Comparison of ENCODE assay signal across 8 cellular contexts in the genomic region with DNA sequence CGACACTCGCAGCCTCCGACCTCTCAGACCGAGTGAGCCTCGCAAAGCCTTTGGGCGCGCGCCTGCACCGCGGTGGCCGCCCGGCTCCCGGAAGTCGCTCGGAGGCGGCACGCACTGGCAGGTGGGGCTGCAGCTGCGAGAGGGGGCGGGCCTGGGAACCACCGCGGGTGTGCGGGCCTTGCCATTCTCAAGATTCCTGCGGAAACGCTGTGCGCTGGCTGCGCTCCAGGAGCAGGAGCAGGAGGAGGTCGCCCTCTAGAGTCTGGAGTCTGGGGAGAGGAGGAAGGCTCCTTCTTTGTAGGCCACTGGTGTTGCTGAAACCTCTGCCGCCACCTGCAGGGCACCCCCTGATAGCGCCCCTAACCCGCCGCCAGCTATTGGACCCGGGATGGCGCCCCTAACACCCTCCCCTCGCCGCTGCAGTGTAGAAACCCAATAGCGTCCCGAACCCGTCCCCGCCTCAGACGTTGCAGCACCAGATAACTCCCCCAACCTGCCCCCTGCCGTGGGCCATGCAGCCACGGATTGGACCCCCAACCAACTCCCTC.
A peak's percentile ranks its signal among the peaks of the same experiment; 100 is the strongest.
DNase-seq lines count a peak whose midpoint lies in the region; ATAC-seq lines count a peak whose summit lies in the region.
"Not testable (repeated sequence)": the region's sequence is repeated elsewhere in the genome, so short reads cannot be mapped to it uniquely, and the experiment has no call there.

No MANE protein-coding gene starts in this region.

- not testable (repeated sequence) for H3K4me1 ChIP-seq in CD4-positive, CD25-positive, alpha-beta regulatory T cell (ENCODE audit: control insufficient read depth, insufficient read depth, low read length, poor library complexity, severe bottlenecking)

- not testable (repeated sequence) for H3K27me3 Mint-ChIP-seq in CD4-positive, CD25-positive, alpha-beta regulatory T cell; activated CD4-positive, alpha-beta T cell treated with anti-CD3 and anti-CD28 coated beads, Interleukin-2, amount 10 ng/mL, durations not matched to agents 24 days and 14 days

- H3K9me3 Mint-ChIP-seq in CD4-positive, CD25-positive, alpha-beta regulatory T cell; activated CD4-positive, alpha-beta T cell treated with anti-CD3 and anti-CD28 coated beads, Interleukin-2, amount 10 ng/mL, durations not matched to agents 24 days and 14 days: not testable (repeated sequence)

- intact Hi-C loops in activated CD4-positive, alpha-beta T cell treated with anti-CD3 and anti-CD28 coated beads, Interleukin-2, amount 10 ng/mL, durations not matched to agents 24 days and 14 days (cut with micrococcal nuclease): not testable (repeated sequence)

- not testable (repeated sequence) for H3K4me3 ChIP-seq in CD4-positive, CD25-positive, alpha-beta regulatory T cell (ENCODE audit: low read depth, low read length)

- not testable (repeated sequence) for H3K4me1 Mint-ChIP-seq in CD4-positive, CD25-positive, alpha-beta regulatory T cell; activated CD4-positive, alpha-beta T cell treated with anti-CD3 and anti-CD28 coated beads, Interleukin-2, amount 10 ng/mL, durations not matched to agents 24 days and 14 days

- not testable (repeated sequence) for H3K27ac ChIP-seq in CD4-positive, CD25-positive, alpha-beta regulatory T cell (ENCODE audit: insufficient read depth, low read length, poor library complexity, severe bottlenecking); caudate nucleus (ENCODE audit: low read depth, low read length)

- ATAC-seq in CD4-positive, CD25-positive, alpha-beta regulatory T cell (ENCODE audit: low read depth in 2 of 2): peak; percentile 66 to 79
- ATAC-seq in GM19351 (IDR thresholded peaks at IDR 0.05; ENCODE audit: unreplicated experiment) (peak; percentile 94), HG03108 (IDR thresholded peaks at IDR 0.05; ENCODE audit: unreplicated experiment) (peak; percentile 79)

- H3K27ac Mint-ChIP-seq in CD4-positive, CD25-positive, alpha-beta regulatory T cell: peak overlapping the region in 1 of 3 donors; percentile 85
- H3K27ac Mint-ChIP-seq in activated CD4-positive, alpha-beta T cell treated with anti-CD3 and anti-CD28 coated beads, Interleukin-2, amount 10 ng/mL, durations not matched to agents 24 days and 14 days: not testable (repeated sequence)

- H3K4me3 Mint-ChIP-seq in CD4-positive, CD25-positive, alpha-beta regulatory T cell: peak overlapping the region in 3 of 4 donors; percentile 72 to 90 (median 84)
- peak overlapping the region; percentile 43 for H3K4me3 Mint-ChIP-seq in activated CD4-positive, alpha-beta T cell treated with anti-CD3 and anti-CD28 coated beads, Interleukin-2, amount 10 ng/mL, durations not matched to agents 24 days and 14 days

- not testable (repeated sequence) for H3K36me3 ChIP-seq in CD4-positive, CD25-positive, alpha-beta regulatory T cell (ENCODE audit: control insufficient read depth, insufficient read depth, low read length)

- not testable (repeated sequence) for H3K36me3 Mint-ChIP-seq in CD4-positive, CD25-positive, alpha-beta regulatory T cell; activated CD4-positive, alpha-beta T cell treated with anti-CD3 and anti-CD28 coated beads, Interleukin-2, amount 10 ng/mL, durations not matched to agents 24 days and 14 days (ENCODE audit: low read depth)

- not testable (repeated sequence) for H3K9me3 ChIP-seq in CD4-positive, CD25-positive, alpha-beta regulatory T cell (ENCODE audit: control insufficient read depth in 2 of 2, low read length in 2 of 2)

- not testable (repeated sequence) for H3K27me3 ChIP-seq in CD4-positive, CD25-positive, alpha-beta regulatory T cell (ENCODE audit: control insufficient read depth, insufficient read depth, low read length)

- peak in 2 of 3 donors; percentile 56 to 59 for DNase-seq in CD4-positive, CD25-positive, alpha-beta regulatory T cell
- peak; percentile 36 for DNase-seq in NCI-H2196 treated with DMSO at 0.1 percent for 48 hours (lab: John Stamatoyannopoulos, UW; ENCODE audit: unreplicated experiment)
- peak; percentile 65 for DNase-seq in activated CD4-positive, alpha-beta T cell treated with anti-CD3 and anti-CD28 coated beads, Interleukin-2, amount 10 ng/mL, durations not matched to agents 24 days and 14 days
- peak in 35 of 61 donors; percentile 2 to 77 (median 31) for DNase-seq in caudate nucleus (lab: John Stamatoyannopoulos, UW)
- peak; percentile 30 for DNase-seq in left kidney (ENCODE audit: low read depth, low spot score)
- peak in 2 of 3 experiments; percentile 29 to 39 for DNase-seq in stimulated activated CD4-positive, alpha-beta T cell treated with anti-CD3 and anti-CD28 coated beads, TNF-alpha, amount 100 ng/mL, for 4 hours (ENCODE audit: low read depth in 3 of 3)
